In genomic region chr12:104825408-104825807, GRCh38 we compare ENCODE assay signal across 12 cellular contexts.
DNase-seq lines count a peak whose midpoint lies in the region; ATAC-seq and TF ChIP-seq lines count a peak whose summit lies in the region.
"Had no signal": no experiment of that assay in that cellular context is flagged by ENCODE, and none has a peak within 500 bp of the region (broad histone marks: within the 10 kb centered on the region; RNA-seq: fewer than 3 reads in every experiment).

No MANE protein-coding gene starts in this region.

- H2BK5ac ChIP-seq in neuronal stem cell (ENCODE audit: low read length), result no peak overlapping the region

- no peak overlapping the region for H4K8ac ChIP-seq in neuronal stem cell (ENCODE audit: low read depth, low read length)

- no peak overlapping the region for H2BK120ac ChIP-seq in neuronal stem cell (ENCODE audit: low read depth, low read length)

- H3K79me1 ChIP-seq in neuronal stem cell (ENCODE audit: low read depth, low read length), result no peaks in the 10 kb centered on the region

- DNase-seq in SIG-M5 treated with dmso at 0.1 percent for 504 hours (lab: John Stamatoyannopoulos, UW; ENCODE audit: unreplicated experiment) (peak; percentile 13), SIG-M5 (lab: John Stamatoyannopoulos, UW) (no peak), cardiac fibroblast (ENCODE audit: low read depth in 2 of 2) (peak; percentile 11 to 58), neuronal stem cell (ENCODE audit: low spot score) (no peak), prostate gland (ENCODE audit: low spot score) (no peak)
- DNase-seq: NCI-H2227 treated with DMSO at 0.1 percent for 48 hours had no signal

- H3K4me1 ChIP-seq in Loucy (ENCODE audit: insufficient read depth, low read length, poor library complexity, severe bottlenecking) (no peaks in the 10 kb centered on the region), neuronal stem cell (ENCODE audit: control insufficient read depth in 2 of 2, insufficient read depth in 1 of 2, low read depth in 1 of 2, low read length in 2 of 2) (peaks cover 0 to 3% of the 10 kb centered on the region in 2 donors), prostate gland (replicated peaks) (no peaks in the 10 kb centered on the region)
- H3K4me1 ChIP-seq: ascending aorta, parathyroid adenoma had no signal

- no peak overlapping the region for H2BK15ac ChIP-seq in neuronal stem cell (ENCODE audit: low read length)

- no peak overlapping the region for H4K91ac ChIP-seq in neuronal stem cell (ENCODE audit: low read depth, low read length, poor library complexity)

- H3K4me3 ChIP-seq in Loucy (ENCODE audit: low read length, poor library complexity, severe bottlenecking) (no peak overlapping the region), cardiac fibroblast (replicated peaks in 1 of 2; ENCODE audit: low read depth in 2 of 2, low read length in 2 of 2) (no peak overlapping the region), neuronal stem cell (ENCODE audit: low read length in 2 of 2) (no peak overlapping the region), prostate gland (no peak overlapping the region)
- H3K4me3 ChIP-seq: ascending aorta had no signal

- no peaks in the 10 kb centered on the region for H4K20me1 ChIP-seq in Loucy (ENCODE audit: insufficient read depth, low read length, poor library complexity, severe bottlenecking)

- no peak overlapping the region for H3K4ac ChIP-seq in neuronal stem cell (ENCODE audit: low read length)

- H3K27ac ChIP-seq in neuronal stem cell (replicated peaks; ENCODE audit: low read length) (no peak overlapping the region), prostate gland (no peak overlapping the region)
- H3K27ac ChIP-seq: ascending aorta, epithelial cell of prostate, parathyroid adenoma had no signal

- H2AFZ ChIP-seq in Loucy (ENCODE audit: low read length), result no peak overlapping the region
- H2AFZ ChIP-seq in neuronal stem cell (ENCODE audit: low read length), result peak overlapping the region; percentile 52
- H2AFZ ChIP-seq: parathyroid adenoma had no signal

- no peaks in the 10 kb centered on the region for H3K9me2 ChIP-seq in Loucy (replicated peaks; ENCODE audit: low read depth, low read length)

- H3K9me3 ChIP-seq in Loucy (ENCODE audit: insufficient read depth, low read depth, low read length) (peaks cover 10% of the 10 kb centered on the region; the same call in 1 of the 2 replicates), neuronal stem cell (replicated peaks in 1 of 2; ENCODE audit: control insufficient read depth in 2 of 2, insufficient read depth in 1 of 2, low read depth in 1 of 2, low read length in 2 of 2) (peaks cover 0 to 6% of the 10 kb centered on the region in 2 donors), prostate gland (no peaks in the 10 kb centered on the region)

- H3K23ac ChIP-seq in neuronal stem cell (ENCODE audit: low read depth, low read length, poor library complexity), result no peak overlapping the region

- H3F3A ChIP-seq in Loucy (ENCODE audit: low read depth), result no peaks in the 10 kb centered on the region

- no CpG with 5 or more reads among the region's 2 CpGs for WGBS in neuronal stem cell (ENCODE audit: extremely low coverage in 2 of 2, insufficient read length in 2 of 2, insufficient replicate concordance in 1 of 2), 2 donors
- WGBS in prostate gland, result 84% methylated on average over 2 of the region's 2 CpGs

- intact Hi-C loops in prostate gland (cut with DNase I), result no loop called here

- H3K14ac ChIP-seq in neuronal stem cell (ENCODE audit: low read length), result no peak overlapping the region

- ATAC-seq in HG03469 (IDR thresholded peaks at IDR 0.05; ENCODE audit: unreplicated experiment) (no peak), GM21723 (IDR thresholded peaks at IDR 0.05; ENCODE audit: unreplicated experiment) (no peak)

- H3K79me2 ChIP-seq in Loucy (ENCODE audit: insufficient read depth, low read length), result no peaks in the 10 kb centered on the region
- H3K79me2 ChIP-seq: parathyroid adenoma had no signal

- H3K18ac ChIP-seq in neuronal stem cell (ENCODE audit: low read length), result no peak overlapping the region

- no peak overlapping the region for H2AK5ac ChIP-seq in neuronal stem cell (ENCODE audit: low read depth, low read length)

- H3K4me2 ChIP-seq in Loucy (ENCODE audit: low read depth, low read length, poor library complexity, severe bottlenecking), result no peak overlapping the region
- no peak overlapping the region for H3K4me2 ChIP-seq in neuronal stem cell (ENCODE audit: insufficient read depth, low read length, poor library complexity, severe bottlenecking)

- peak; percentile 36 for TF ChIP-seq CTCF in Loucy (conservative IDR thresholded peaks at IDR 0.05; ENCODE audit: low read length)
- peak; percentile 60 for TF ChIP-seq CTCF in cardiac fibroblast (IDR thresholded peaks at IDR 0.05; ENCODE audit: low read depth, low read length)
- no peak for TF ChIP-seq CTCF in prostate gland (IDR thresholded peaks at IDR 0.05)

- H3K27me3 ChIP-seq in Loucy (ENCODE audit: insufficient read depth, low read length, poor library complexity, severe bottlenecking) (no peaks in the 10 kb centered on the region), neuronal stem cell (ENCODE audit: control insufficient read depth in 3 of 3, insufficient read depth in 3 of 3, low read depth in 1 of 3, low read length in 3 of 3) (no peaks in the 10 kb centered on the region), prostate gland (replicated peaks; ENCODE audit: insufficient read depth) (no peaks in the 10 kb centered on the region)
- H3K27me3 ChIP-seq: ascending aorta had no signal

- H2BK12ac ChIP-seq in neuronal stem cell (ENCODE audit: low read length), result no peak overlapping the region

- no peak for TF ChIP-seq POLR2A in prostate gland (IDR thresholded peaks at IDR 0.05)

- H3K36me3 ChIP-seq in Loucy (ENCODE audit: insufficient read depth, low read length) (no peaks in the 10 kb centered on the region), neuronal stem cell (replicated peaks in 1 of 2; ENCODE audit: control insufficient read depth in 2 of 2, insufficient read depth in 2 of 2, low read length in 2 of 2) (no peaks in the 10 kb centered on the region), prostate gland (no peaks in the 10 kb centered on the region)

- H3K9ac ChIP-seq in Loucy (ENCODE audit: low read depth, low read length, poor library complexity, severe bottlenecking) (no peak overlapping the region), neuronal stem cell (ENCODE audit: low read depth, low read length, poor library complexity) (no peak overlapping the region)
- H3K9ac ChIP-seq: parathyroid adenoma had no signal

Comparison
In these comparisons a context has a peak if more than half of its experiments do, and no peak if none do; other contexts are left out.
1. DNase-seq: peak in SIG-M5 treated with dmso at 0.1 percent for 504 hours (single experiment) and cardiac fibroblast (2 of 2); none in SIG-M5 (single experiment), neuronal stem cell (single experiment) and prostate gland (single experiment).
2. CTCF ChIP-seq: peak in Loucy (single experiment) and cardiac fibroblast (single experiment); none in prostate gland (0 of 4).